1 cellular context compared by ENCODE assay signal in the genomic region with DNA sequence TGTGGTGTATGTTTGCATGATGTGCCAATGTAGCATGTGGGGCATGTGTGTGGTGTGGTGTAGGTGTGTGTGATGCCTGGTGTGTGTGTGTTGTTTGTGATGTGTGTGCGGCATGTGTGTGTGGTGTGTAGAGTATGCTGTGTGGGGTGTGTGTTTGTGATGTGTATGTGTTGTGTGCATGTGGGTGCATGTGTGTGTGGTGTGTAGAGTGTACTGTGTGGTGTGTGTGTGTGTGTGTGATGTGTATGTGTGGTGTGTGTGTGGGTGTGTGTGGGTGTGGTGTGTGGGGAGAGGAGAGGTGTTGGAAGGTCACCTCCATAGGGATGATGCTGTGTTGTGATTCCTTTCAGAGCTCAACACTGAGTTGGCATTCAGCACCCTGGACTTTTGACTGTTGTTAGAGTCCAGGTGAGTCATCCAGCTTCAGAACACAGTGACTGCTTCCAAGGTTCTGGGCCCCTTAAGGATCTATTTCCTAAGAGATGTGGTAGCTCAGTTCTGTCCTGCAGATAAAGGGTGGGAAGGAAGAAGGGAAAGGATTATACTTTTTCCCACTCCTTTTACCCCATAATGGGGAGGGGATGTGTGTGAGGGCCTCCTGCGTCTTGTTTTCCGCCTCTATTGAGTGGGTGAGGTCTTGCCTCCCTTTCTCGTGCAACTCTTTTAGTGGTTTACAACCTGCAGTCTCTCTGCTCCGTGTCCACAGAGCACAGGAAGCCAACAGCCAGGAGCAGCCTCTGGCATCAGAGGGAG.
TF ChIP-seq lines count a peak whose summit lies in the region.

No MANE protein-coding gene starts in this region.

TF ChIP-seq in HEK293, 187 proteins besides CTCF, POLR2A, EP300 and RAD21 (continued from another document and continues in another):
- TF ChIP-seq ZFP3 (tag by site-specific recombination; IDR thresholded peaks at IDR 0.05; ENCODE audit: low read depth), result no peak
- TF ChIP-seq, protein P1, sequence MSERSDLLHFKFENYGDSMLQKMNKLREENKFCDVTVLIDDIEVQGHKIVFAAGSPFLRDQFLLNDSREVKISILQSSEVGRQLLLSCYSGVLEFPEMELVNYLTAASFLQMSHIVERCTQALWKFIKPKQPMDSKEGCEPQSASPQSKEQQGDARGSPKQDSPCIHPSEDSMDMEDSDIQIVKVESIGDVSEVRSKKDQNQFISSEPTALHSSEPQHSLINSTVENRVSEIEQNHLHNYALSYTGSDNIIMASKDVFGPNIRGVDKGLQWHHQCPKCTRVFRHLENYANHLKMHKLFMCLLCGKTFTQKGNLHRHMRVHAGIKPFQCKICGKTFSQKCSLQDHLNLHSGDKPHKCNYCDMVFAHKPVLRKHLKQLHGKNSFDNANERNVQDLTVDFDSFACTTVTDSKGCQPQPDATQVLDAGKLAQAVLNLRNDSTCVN (tag by site-specific recombination; optimal IDR thresholded peaks at IDR 0.05), result no peak
- no peak for TF ChIP-seq ZNF624 (tag by site-specific recombination; IDR thresholded peaks at IDR 0.05)
- peak; percentile 93; the same call in 1 of the 2 replicates for TF ChIP-seq ZBTB7A (tag by site-specific recombination; IDR thresholded peaks at IDR 0.05; ENCODE audit: low read depth)
- peak; percentile 75; the same call in 1 of the 2 replicates for TF ChIP-seq MYNN (tag by site-specific recombination; IDR thresholded peaks at IDR 0.05; ENCODE audit: borderline replicate concordance)
- TF ChIP-seq, protein P2, sequence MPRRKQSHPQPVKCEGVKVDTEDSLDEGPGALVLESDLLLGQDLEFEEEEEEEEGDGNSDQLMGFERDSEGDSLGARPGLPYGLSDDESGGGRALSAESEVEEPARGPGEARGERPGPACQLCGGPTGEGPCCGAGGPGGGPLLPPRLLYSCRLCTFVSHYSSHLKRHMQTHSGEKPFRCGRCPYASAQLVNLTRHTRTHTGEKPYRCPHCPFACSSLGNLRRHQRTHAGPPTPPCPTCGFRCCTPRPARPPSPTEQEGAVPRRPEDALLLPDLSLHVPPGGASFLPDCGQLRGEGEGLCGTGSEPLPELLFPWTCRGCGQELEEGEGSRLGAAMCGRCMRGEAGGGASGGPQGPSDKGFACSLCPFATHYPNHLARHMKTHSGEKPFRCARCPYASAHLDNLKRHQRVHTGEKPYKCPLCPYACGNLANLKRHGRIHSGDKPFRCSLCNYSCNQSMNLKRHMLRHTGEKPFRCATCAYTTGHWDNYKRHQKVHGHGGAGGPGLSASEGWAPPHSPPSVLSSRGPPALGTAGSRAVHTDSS (tag by site-specific recombination; IDR thresholded peaks at IDR 0.05), result no peak
- TF ChIP-seq, protein P3, sequence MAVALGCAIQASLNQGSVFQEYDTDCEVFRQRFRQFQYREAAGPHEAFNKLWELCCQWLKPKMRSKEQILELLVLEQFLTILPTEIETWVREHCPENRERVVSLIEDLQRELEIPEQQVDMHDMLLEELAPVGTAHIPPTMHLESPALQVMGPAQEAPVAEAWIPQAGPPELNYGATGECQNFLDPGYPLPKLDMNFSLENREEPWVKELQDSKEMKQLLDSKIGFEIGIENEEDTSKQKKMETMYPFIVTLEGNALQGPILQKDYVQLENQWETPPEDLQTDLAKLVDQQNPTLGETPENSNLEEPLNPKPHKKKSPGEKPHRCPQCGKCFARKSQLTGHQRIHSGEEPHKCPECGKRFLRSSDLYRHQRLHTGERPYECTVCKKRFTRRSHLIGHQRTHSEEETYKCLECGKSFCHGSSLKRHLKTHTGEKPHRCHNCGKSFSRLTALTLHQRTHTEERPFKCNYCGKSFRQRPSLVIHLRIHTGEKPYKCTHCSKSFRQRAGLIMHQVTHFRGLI (tag by site-specific recombination; IDR thresholded peaks at IDR 0.05), result no peak
- no peak for TF ChIP-seq HOXD13 (CRISPR knock-in tag; IDR thresholded peaks at IDR 0.05; ENCODE audit: borderline replicate concordance)
- peak; percentile 71; the same call in 1 of the 2 replicates for TF ChIP-seq ZNF629 (tag by site-specific recombination; IDR thresholded peaks at IDR 0.05)
- TF ChIP-seq ZNF560 (tag by site-specific recombination; IDR thresholded peaks at IDR 0.05; ENCODE audit: borderline replicate concordance), result no peak
- TF ChIP-seq, protein P4, sequence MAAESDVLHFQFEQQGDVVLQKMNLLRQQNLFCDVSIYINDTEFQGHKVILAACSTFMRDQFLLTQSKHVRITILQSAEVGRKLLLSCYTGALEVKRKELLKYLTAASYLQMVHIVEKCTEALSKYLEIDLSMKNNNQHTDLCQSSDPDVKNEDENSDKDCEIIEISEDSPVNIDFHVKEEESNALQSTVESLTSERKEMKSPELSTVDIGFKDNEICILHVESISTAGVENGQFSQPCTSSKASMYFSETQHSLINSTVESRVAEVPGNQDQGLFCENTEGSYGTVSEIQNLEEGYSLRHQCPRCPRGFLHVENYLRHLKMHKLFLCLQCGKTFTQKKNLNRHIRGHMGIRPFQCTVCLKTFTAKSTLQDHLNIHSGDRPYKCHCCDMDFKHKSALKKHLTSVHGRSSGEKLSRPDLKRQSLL (tag by site-specific recombination; IDR thresholded peaks at IDR 0.05), result no peak
- TF ChIP-seq BCL11A (tag by site-specific recombination; IDR thresholded peaks at IDR 0.05; ENCODE audit: low read depth), result peak; percentile 40
- no peak for TF ChIP-seq ZNF501 (tag by site-specific recombination; IDR thresholded peaks at IDR 0.05)
- no peak for TF ChIP-seq ZNF830 (tag by site-specific recombination; IDR thresholded peaks at IDR 0.05; ENCODE audit: low read depth)
- TF ChIP-seq ZNF473 (tag by site-specific recombination; IDR thresholded peaks at IDR 0.05), result no peak; the same call in none of the 2 replicates
- TF ChIP-seq ZNF248 (tag by site-specific recombination; IDR thresholded peaks at IDR 0.05), result no peak
- TF ChIP-seq ZNF626 (tag by site-specific recombination; IDR thresholded peaks at IDR 0.05), result no peak
- TF ChIP-seq YY1 (tag by site-specific recombination; IDR thresholded peaks at IDR 0.05), result no peak; the same call in 1 of the 2 replicates
- TF ChIP-seq BCL11B (tag by site-specific recombination; IDR thresholded peaks at IDR 0.05; ENCODE audit: low read depth), result no peak
- TF ChIP-seq, protein P5, sequence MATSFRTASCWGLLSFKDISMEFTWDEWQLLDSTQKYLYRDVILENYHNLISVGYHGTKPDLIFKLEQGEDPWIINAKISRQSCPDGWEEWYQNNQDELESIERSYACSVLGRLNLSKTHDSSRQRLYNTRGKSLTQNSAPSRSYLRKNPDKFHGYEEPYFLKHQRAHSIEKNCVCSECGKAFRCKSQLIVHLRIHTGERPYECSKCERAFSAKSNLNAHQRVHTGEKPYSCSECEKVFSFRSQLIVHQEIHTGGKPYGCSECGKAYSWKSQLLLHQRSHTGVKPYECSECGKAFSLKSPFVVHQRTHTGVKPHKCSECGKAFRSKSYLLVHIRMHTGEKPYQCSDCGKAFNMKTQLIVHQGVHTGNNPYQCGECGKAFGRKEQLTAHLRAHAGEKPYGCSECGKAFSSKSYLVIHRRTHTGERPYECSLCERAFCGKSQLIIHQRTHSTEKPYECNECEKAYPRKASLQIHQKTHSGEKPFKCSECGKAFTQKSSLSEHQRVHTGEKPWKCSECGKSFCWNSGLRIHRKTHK (tag by site-specific recombination; IDR thresholded peaks at IDR 0.05), result no peak
- TF ChIP-seq ZNF510 (tag by site-specific recombination; IDR thresholded peaks at IDR 0.05; ENCODE audit: insufficient replicate concordance), result no peak
- TF ChIP-seq ZNF184 (tag by site-specific recombination; IDR thresholded peaks at IDR 0.05), result no peak
- no peak; the same call in 1 of the 2 replicates for TF ChIP-seq ZNF114 (tag by site-specific recombination; IDR thresholded peaks at IDR 0.05)
- no peak for TF ChIP-seq ZNF518A (tag by site-specific recombination; conservative IDR thresholded peaks at IDR 0.05; ENCODE audit: low read depth)
- TF ChIP-seq RBAK (tag by site-specific recombination; IDR thresholded peaks at IDR 0.05), result peak; percentile 90; the same call in 1 of the 2 replicates
- TF ChIP-seq ZNF16 (tag by site-specific recombination; IDR thresholded peaks at IDR 0.05; ENCODE audit: low read depth), result no peak; the same call in 1 of the 2 replicates
- TF ChIP-seq, protein P6, sequence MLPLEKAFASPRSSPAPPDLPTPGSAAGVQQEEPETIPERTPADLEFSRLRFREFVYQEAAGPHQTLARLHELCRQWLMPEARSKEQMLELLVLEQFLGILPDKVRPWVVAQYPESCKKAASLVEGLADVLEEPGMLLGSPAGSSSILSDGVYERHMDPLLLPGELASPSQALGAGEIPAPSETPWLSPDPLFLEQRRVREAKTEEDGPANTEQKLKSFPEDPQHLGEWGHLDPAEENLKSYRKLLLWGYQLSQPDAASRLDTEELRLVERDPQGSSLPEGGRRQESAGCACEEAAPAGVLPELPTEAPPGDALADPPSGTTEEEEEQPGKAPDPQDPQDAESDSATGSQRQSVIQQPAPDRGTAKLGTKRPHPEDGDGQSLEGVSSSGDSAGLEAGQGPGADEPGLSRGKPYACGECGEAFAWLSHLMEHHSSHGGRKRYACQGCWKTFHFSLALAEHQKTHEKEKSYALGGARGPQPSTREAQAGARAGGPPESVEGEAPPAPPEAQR (tag by site-specific recombination; IDR thresholded peaks at IDR 0.05), result 0 out of 2 replicates have a peak, but pooled peaks have one; percentile 60
- TF ChIP-seq ZBTB17 (tag by site-specific recombination; IDR thresholded peaks at IDR 0.05), result peak; percentile 82
- no peak for TF ChIP-seq PBX3 (CRISPR knock-in tag; IDR thresholded peaks at IDR 0.05)
- no peak for TF ChIP-seq GLIS2 (tag by site-specific recombination; IDR thresholded peaks at IDR 0.05)
- no peak; the same call in 1 of the 2 replicates for TF ChIP-seq ZNF148 (tag by site-specific recombination; IDR thresholded peaks at IDR 0.05; ENCODE audit: borderline replicate concordance)
- no peak for TF ChIP-seq ZNF138 (tag by site-specific recombination; IDR thresholded peaks at IDR 0.05; ENCODE audit: borderline replicate concordance)
- TF ChIP-seq ZNF677 (tag by site-specific recombination; IDR thresholded peaks at IDR 0.05), result no peak
- no peak; the same call in 1 of the 2 replicates for TF ChIP-seq ZNF645 (tag by site-specific recombination; IDR thresholded peaks at IDR 0.05)
- TF ChIP-seq ZNF335 (tag by site-specific recombination; conservative IDR thresholded peaks at IDR 0.05), result no peak
